In the genomic region with DNA sequence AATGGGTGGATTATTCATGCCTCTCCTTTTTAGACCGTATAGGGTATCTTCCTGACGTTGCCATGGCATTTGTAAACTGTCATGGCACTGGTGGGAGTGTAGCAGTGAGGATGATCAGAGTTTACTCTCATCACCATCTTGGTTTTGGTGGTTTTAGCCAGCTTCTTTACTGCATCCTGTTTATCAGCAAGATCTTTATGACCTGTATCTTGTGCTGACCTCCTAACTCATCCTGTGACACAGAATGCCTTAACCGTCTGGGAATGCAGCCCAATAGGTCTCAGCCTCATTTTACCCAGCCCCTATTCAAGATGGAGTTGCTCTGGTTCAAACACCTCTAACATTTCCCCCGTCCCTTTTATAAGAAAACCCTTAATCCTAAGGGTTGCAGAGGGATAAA, we compare ENCODE assay signal across 23 cellular contexts. TPM values are rescaled to one million over a fixed set of nuclear protein-coding genes. Genes with fewer than 3 reads are reported as not detected.
"Had no signal": no experiment of that assay in that cellular context is flagged by ENCODE, and none has a peak within 500 bp of the region (broad histone marks: within the 10 kb centered on the region; RNA-seq: fewer than 3 reads in every experiment).

No MANE protein-coding gene starts in this region.

RNA-seq across cellular contexts. Expression of gene LRTM1, which starts 50.1 kb away (rescaled TPM):
- total RNA-seq: naive thymus-derived CD4-positive, alpha-beta T cell; naive thymus-derived CD8-positive, alpha-beta T cell; natural killer cell; natural killer cell treated with Interleukin-12 subunit alpha and Interleukin-12 subunit beta and Interleukin-15 and Interleukin-18, amount 100 ng/mL, for 72 hours; neural crest cell; occipital lobe; omental fat pad; osteoblast; osteocyte; ovary; pancreas; posterior vena cava; progenitor cell of endocrine pancreas; pulmonary artery endothelial cell; renal cortical epithelial cell; right atrium auricular region; right cardiac atrium; right lobe of liver; sciatic nerve; sigmoid colon had no signal
- polyA plus RNA-seq: naive thymus-derived CD4-positive, alpha-beta T cell; naive thymus-derived CD8-positive, alpha-beta T cell; neural cell; ovary; pancreas; psoas muscle; right cardiac atrium; sigmoid colon; small intestine had no signal
